ENCODE assay signal across 7 cellular contexts in genomic region chr17:62968445-62968923, GRCh38. TPM values are rescaled to one million over a fixed set of nuclear protein-coding genes. Genes with fewer than 3 reads are reported as not detected.
A peak's percentile ranks its signal among the peaks of the same experiment; 100 is the strongest.
DNase-seq lines count a peak whose midpoint lies in the region; ATAC-seq and TF ChIP-seq lines count a peak whose summit lies in the region.

No MANE protein-coding gene starts in this region.

- H3K4me1 ChIP-seq in iPS-20b (ENCODE audit: insufficient read depth, low read length) (peaks cover 16% of the 10 kb centered on the region), spleen (peaks cover 9 to 35% (median 26%) of the 10 kb centered on the region in 6 donors)

- DNase-seq in NCI-H128 (lab: John Stamatoyannopoulos, UW; ENCODE audit: unreplicated experiment) = peak; percentile 44
- peak; percentile 91 for DNase-seq in SKM-1 (lab: John Stamatoyannopoulos, UW; ENCODE audit: unreplicated experiment)
- DNase-seq in astrocyte of the spinal cord (ENCODE audit: low read depth, low spot score) = peak; percentile 93
- no peak for DNase-seq in spleen

- H3K36me3 ChIP-seq in iPS-20b (ENCODE audit: insufficient read depth, low read depth, low read length) (no peaks in the 10 kb centered on the region), spleen (no peaks in the 10 kb centered on the region)

- peaks cover 14% of the 10 kb centered on the region for H3K9me3 ChIP-seq in iPS-20b (ENCODE audit: insufficient read depth, low read depth, low read length)
- H3K9me3 ChIP-seq in spleen = no peaks in the 10 kb centered on the region

- intact Hi-C loops in spleen (cut with DNase I; ENCODE audit: low total_unique reads) = no loop called here

- H3K4me3 ChIP-seq in astrocyte of the spinal cord (ENCODE audit: low read depth, low read length) = peak overlapping the region; percentile 94
- H3K4me3 ChIP-seq in iPS-20b (ENCODE audit: low read length) = 0 out of 2 replicates have a peak overlapping the region, but pooled peaks have one; percentile 20
- no peak overlapping the region for H3K4me3 ChIP-seq in spleen

- ATAC-seq in HG02588 (IDR thresholded peaks at IDR 0.05; ENCODE audit: unreplicated experiment) = peak; percentile 55

- in situ Hi-C loops in astrocyte of the spinal cord (cut with HindIII; ENCODE audit: low sequenced_read_pairs) = no loop called here

- no peak for TF ChIP-seq POLR2A in spleen (IDR thresholded peaks at IDR 0.05)

- H3K27ac ChIP-seq in iPS-20b (ENCODE audit: low read length) (no peak overlapping the region), spleen (no peak overlapping the region)

- 0 to 3% (median 0%) methylated on average over 3 of the region's 3 CpGs for WGBS in spleen, 5 donors

- H3K27me3 ChIP-seq in iPS-20b (ENCODE audit: insufficient read depth, low read length) (peaks cover 32% of the 10 kb centered on the region), spleen (replicated peaks in 1 of 7) (peaks cover 0 to 8% (median 0%) of the 10 kb centered on the region in 7 donors)

- no peak overlapping the region for H3K9ac ChIP-seq in iPS-20b (ENCODE audit: low read depth, low read length)

- TF ChIP-seq CTCF in GM12872 (IDR thresholded peaks at IDR 0.05; ENCODE audit: insufficient read depth, low read depth, low read length) (peak; percentile 78), astrocyte of the spinal cord (IDR thresholded peaks at IDR 0.05; ENCODE audit: low read depth, low read length) (peak; percentile 83), spleen (IDR thresholded peaks at IDR 0.05 in 8 of 11, conservative IDR thresholded peaks at IDR 0.05 in 3 of 11) (peak; percentile 65 to 93 (median 81))

RNA-seq across cellular contexts. Expression of gene TANC2, which starts 2.4 kb away (rescaled TPM):
- total RNA-seq in spleen = 10 to 100 TPM in 6 of 7 donors, 1 to 10 TPM in 1; 8.2 to 35.8 (median 23.8) TPM
- under 1 TPM; 0.47 to 0.90 (median 0.63) TPM for polyA plus RNA-seq in spleen

Comparison
In these comparisons a context has a peak if more than half of its experiments do, and no peak if none do; other contexts are left out.
1. H3K4me3 ChIP-seq: peak in astrocyte of the spinal cord (single experiment) and iPS-20b (single experiment); none in spleen (0 of 8).
2. Peak in every context shown above with its lines, with median percentiles within 50 percentile points of each other: CTCF ChIP-seq.